In genomic region chr16:30068333-30068732, GRCh38 we compare ENCODE assay signal across 10 cellular contexts. TPM values are rescaled to one million over a fixed set of nuclear protein-coding genes. Genes with fewer than 3 reads are reported as not detected.
DNase-seq lines count a peak whose midpoint lies in the region; ATAC-seq lines count a peak whose summit lies in the region.
"Had no signal": no experiment of that assay in that cellular context is flagged by ENCODE, and none has a peak within 500 bp of the region (broad histone marks: within the 10 kb centered on the region; RNA-seq: fewer than 3 reads in every experiment).

No MANE protein-coding gene starts in this region.

- ATAC-seq in activated CD8-positive, alpha-beta memory T cell treated with anti-CD3 and anti-CD28 coated beads, Interleukin-2, amount 10 ng/mL, durations not matched to agents 7 days and 5 days: no peak
- ATAC-seq in T-cell (replicated peaks in 1 of 4) (no peak), GM18868 (IDR thresholded peaks at IDR 0.05; ENCODE audit: unreplicated experiment) (no peak), GM21367 (IDR thresholded peaks at IDR 0.05; ENCODE audit: unreplicated experiment) (no peak)
- no peak for ATAC-seq in stimulated activated naive B cell treated with anti-CD40 and anti-IgM and Interleukin-4, amounts not matched to agents 10 μg/mL and 1 μg/mL and 100 μg/mL, for 72 hours (replicated peaks)

- H3K27ac Mint-ChIP-seq in activated CD8-positive, alpha-beta memory T cell treated with anti-CD3 and anti-CD28 coated beads, Interleukin-2, amount 10 ng/mL, durations not matched to agents 7 days and 5 days: peak overlapping the region; percentile 74
- H3K27ac Mint-ChIP-seq in T-cell: peak overlapping the region; percentile 77 to 78
- peak overlapping the region; percentile 62 for H3K27ac Mint-ChIP-seq in stimulated activated naive B cell treated with anti-CD40 and anti-IgM and Interleukin-4, amounts not matched to agents 10 μg/mL and 1 μg/mL and 100 μg/mL, for 72 hours

- no peak for DNase-seq in activated CD8-positive, alpha-beta memory T cell treated with anti-CD3 and anti-CD28 coated beads, Interleukin-2, amount 10 ng/mL, durations not matched to agents 7 days and 5 days
- no peak for DNase-seq in activated CD8-positive, alpha-beta memory T cell treated with anti-CD3 and anti-CD28 coated beads, Interleukin-2, amount 50 U/mL, for 4 hours
- no peak for DNase-seq in T-cell
- no peak for DNase-seq in epithelial cell of prostate (ENCODE audit: low read depth, low spot score)
- no peak for DNase-seq in stimulated activated naive B cell treated with anti-CD40 and anti-IgM and Interleukin-4, amounts not matched to agents 10 μg/mL and 1 μg/mL and 100 μg/mL, for 72 hours
- DNase-seq in NCI-H187 (lab: John Stamatoyannopoulos, UW): no peak
- DNase-seq: AML-193, GOT3 had no signal

- no peaks in the 10 kb centered on the region for H3K27me3 Mint-ChIP-seq in activated CD8-positive, alpha-beta memory T cell treated with anti-CD3 and anti-CD28 coated beads, Interleukin-2, amount 10 ng/mL, durations not matched to agents 7 days and 5 days
- H3K27me3 Mint-ChIP-seq in T-cell: no peaks in the 10 kb centered on the region
- no peaks in the 10 kb centered on the region for H3K27me3 Mint-ChIP-seq in stimulated activated naive B cell treated with anti-CD40 and anti-IgM and Interleukin-4, amounts not matched to agents 10 μg/mL and 1 μg/mL and 100 μg/mL, for 72 hours

- POLR2A ChIA-PET in T-cell (lab: Charles Lee): no interaction called here

- peaks cover 47% of the 10 kb centered on the region for H3K4me1 Mint-ChIP-seq in activated CD8-positive, alpha-beta memory T cell treated with anti-CD3 and anti-CD28 coated beads, Interleukin-2, amount 10 ng/mL, durations not matched to agents 7 days and 5 days
- H3K4me1 Mint-ChIP-seq in T-cell: peaks cover 30 to 44% (median 40%) of the 10 kb centered on the region in 3 donors
- H3K4me1 Mint-ChIP-seq in stimulated activated naive B cell treated with anti-CD40 and anti-IgM and Interleukin-4, amounts not matched to agents 10 μg/mL and 1 μg/mL and 100 μg/mL, for 72 hours: peaks cover 26 to 47% of the 10 kb centered on the region in 2 donors

- H3K4me3 Mint-ChIP-seq in activated CD8-positive, alpha-beta memory T cell treated with anti-CD3 and anti-CD28 coated beads, Interleukin-2, amount 10 ng/mL, durations not matched to agents 7 days and 5 days: peak overlapping the region; percentile 50
- peak overlapping the region; percentile 42 to 64 (median 54) for H3K4me3 Mint-ChIP-seq in T-cell
- peak overlapping the region in 1 of 2 donors; percentile 29 for H3K4me3 Mint-ChIP-seq in stimulated activated naive B cell treated with anti-CD40 and anti-IgM and Interleukin-4, amounts not matched to agents 10 μg/mL and 1 μg/mL and 100 μg/mL, for 72 hours

- peaks cover 65% of the 10 kb centered on the region for H3K36me3 Mint-ChIP-seq in activated CD8-positive, alpha-beta memory T cell treated with anti-CD3 and anti-CD28 coated beads, Interleukin-2, amount 10 ng/mL, durations not matched to agents 7 days and 5 days
- peaks cover 38% of the 10 kb centered on the region for H3K36me3 Mint-ChIP-seq in T-cell
- peaks cover 55 to 66% of the 10 kb centered on the region in 2 donors for H3K36me3 Mint-ChIP-seq in stimulated activated naive B cell treated with anti-CD40 and anti-IgM and Interleukin-4, amounts not matched to agents 10 μg/mL and 1 μg/mL and 100 μg/mL, for 72 hours

- CTCF ChIA-PET in activated CD8-positive, alpha-beta memory T cell treated with anti-CD3 and anti-CD28 coated beads, Interleukin-2, amount 10 ng/mL, durations not matched to agents 7 days and 5 days (lab: Charles Lee): interaction anchor here (1.5 to 10.1 kb wide), 2 partner anchors 13 to 24 kb away, joined by 4 to 107 read pairs; partner anchors contain the start of gene TBX6
- CTCF ChIA-PET in T-cell (lab: Charles Lee): interaction anchor here in 1 of 2 donors (0.7 kb wide), 1 partner anchor 117 kb away, joined by 3 read pairs; no protein-coding TSS in a partner anchor

- peak overlapping the region; percentile 95 for H3K27ac ChIP-seq in epithelial cell of prostate

- no peaks in the 10 kb centered on the region for H3K9me3 Mint-ChIP-seq in activated CD8-positive, alpha-beta memory T cell treated with anti-CD3 and anti-CD28 coated beads, Interleukin-2, amount 10 ng/mL, durations not matched to agents 7 days and 5 days (ENCODE audit: low read depth)
- no peaks in the 10 kb centered on the region for H3K9me3 Mint-ChIP-seq in T-cell
- H3K9me3 Mint-ChIP-seq in stimulated activated naive B cell treated with anti-CD40 and anti-IgM and Interleukin-4, amounts not matched to agents 10 μg/mL and 1 μg/mL and 100 μg/mL, for 72 hours: no peaks in the 10 kb centered on the region

RNA-seq across cellular contexts. Expression of gene ALDOA, which starts 2.8 kb away (rescaled TPM):
- total RNA-seq in activated CD8-positive, alpha-beta memory T cell treated with anti-CD3 and anti-CD28 coated beads, Interleukin-2, amount 10 ng/mL, durations not matched to agents 7 days and 5 days: 1,000 to 10,000 TPM; 1,292 to 1,318 TPM
- 100 to 1,000 TPM; 367 to 715 (median 567) TPM for total RNA-seq in T-cell

RNA-seq across cellular contexts. Expression of gene PPP4C, which starts 7.5 kb away (rescaled TPM):
- total RNA-seq in activated CD8-positive, alpha-beta memory T cell treated with anti-CD3 and anti-CD28 coated beads, Interleukin-2, amount 10 ng/mL, durations not matched to agents 7 days and 5 days: 100 to 1,000 TPM; 149 to 161 TPM
- 100 to 1,000 TPM in 2 of 5 donors, 10 to 100 TPM in 3; 71.2 to 110 (median 97.9) TPM for total RNA-seq in T-cell

RNA-seq across cellular contexts. Expression of gene TBX6, which starts 23.4 kb away (rescaled TPM):
- 1 to 10 TPM; 2.0 to 2.9 TPM for total RNA-seq in activated CD8-positive, alpha-beta memory T cell treated with anti-CD3 and anti-CD28 coated beads, Interleukin-2, amount 10 ng/mL, durations not matched to agents 7 days and 5 days
- 1 to 10 TPM; 1.4 to 2.0 (median 1.5) TPM for total RNA-seq in T-cell

RNA-seq across cellular contexts. Expression of gene YPEL3, which starts 27.7 kb away (rescaled TPM):
- total RNA-seq in activated CD8-positive, alpha-beta memory T cell treated with anti-CD3 and anti-CD28 coated beads, Interleukin-2, amount 10 ng/mL, durations not matched to agents 7 days and 5 days: 10 to 100 TPM; 47.2 to 47.8 TPM
- 100 to 1,000 TPM; 105 to 277 (median 226) TPM for total RNA-seq in T-cell

RNA-seq across cellular contexts. Expression of gene TLCD3B, which starts 37.3 kb away (rescaled TPM):
- total RNA-seq in activated CD8-positive, alpha-beta memory T cell treated with anti-CD3 and anti-CD28 coated beads, Interleukin-2, amount 10 ng/mL, durations not matched to agents 7 days and 5 days: 1 to 10 TPM; 1.6 to 6.5 TPM
- total RNA-seq in T-cell: under 1 TPM in 3 of 5 donors, not detected in 2; 0.25 to 0.32 (median 0.25) TPM
